Comparison of ENCODE assay signal across 17 cellular contexts in the genomic region with DNA sequence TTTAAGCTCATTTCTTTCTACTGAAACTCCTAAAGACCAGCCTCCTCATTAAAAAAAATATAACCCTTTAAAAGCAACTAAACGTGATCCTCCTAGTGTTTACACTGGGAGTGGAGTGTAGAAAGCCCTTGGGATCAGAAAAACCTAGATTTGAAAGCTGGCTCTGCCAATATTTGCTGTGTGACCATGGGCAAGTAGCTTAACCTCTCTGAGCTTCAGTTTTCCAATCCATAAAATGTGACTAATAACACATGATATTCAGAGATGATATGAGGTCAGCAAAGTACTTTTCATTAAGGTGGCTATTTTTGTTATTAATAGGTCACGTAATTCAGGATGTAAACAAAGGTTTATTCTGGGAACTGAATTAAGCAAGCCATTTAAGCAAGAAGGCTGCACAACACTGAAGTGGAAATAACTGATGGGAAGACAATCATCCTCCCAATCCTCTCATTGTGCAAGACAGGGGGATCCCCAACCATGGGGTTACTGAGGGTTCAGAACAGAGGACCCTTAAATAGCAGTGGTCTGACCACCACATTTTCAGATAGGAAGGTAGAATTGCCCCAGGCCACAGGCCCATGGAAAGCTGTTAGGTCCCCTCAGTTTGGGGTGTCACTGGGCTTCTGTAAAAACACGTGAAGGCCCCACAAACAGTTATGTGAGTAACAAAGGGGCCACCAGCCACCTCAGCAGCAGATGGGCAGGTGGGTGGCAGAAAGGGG. TPM values are rescaled to one million over a fixed set of nuclear protein-coding genes. Genes with fewer than 3 reads are reported as not detected.
DNase-seq lines count a peak whose midpoint lies in the region; ATAC-seq, FAIRE-seq and TF ChIP-seq lines count a peak whose summit lies in the region.
"Had no signal": no experiment of that assay in that cellular context is flagged by ENCODE, and none has a peak within 500 bp of the region (broad histone marks: within the 10 kb centered on the region; RNA-seq: fewer than 3 reads in every experiment).

No MANE protein-coding gene starts in this region.

- H3K4me2 ChIP-seq in A549 (no peak overlapping the region), K562 (ENCODE audit: insufficient read depth, low read length) (no peak overlapping the region), SK-N-SH (no peak overlapping the region)

- no peak overlapping the region for H3K4me3 ChIP-seq in A549
- H3K4me3 ChIP-seq in K562, result no peak overlapping the region
- no peak overlapping the region for H3K4me3 ChIP-seq in gastrocnemius medialis
- H3K4me3 ChIP-seq in SK-N-SH (ENCODE audit: low read depth in 2 of 2, low read length in 1 of 2), result no peak overlapping the region
- no peak overlapping the region for H3K4me3 ChIP-seq in BE2C (ENCODE audit: low read depth, low read length)
- H3K4me3 ChIP-seq: HAP-1 had no signal

- CTCF ChIA-PET in A549 (lab: Yijun Ruan, JAX) (interaction anchor here (0.5 to 1.5 kb wide), 5 partner anchors 16 to 215 kb away, joined by 3 to 5 read pairs (median 3); no protein-coding TSS in a partner anchor), K562 (lab: Yijun Ruan, JAX; ENCODE audit: low intra/inter-chr PET ratio) (no interaction called here), SK-N-SH (lab: Yijun Ruan, JAX) (interaction anchor here (1.0 to 1.2 kb wide), 3 partner anchors 14 to 82 kb away, joined by 3 to 4 read pairs (median 3); no protein-coding TSS in a partner anchor)

- BruUV-seq in K562 (replicated peaks; lab: Mats Ljungman, UMichigan), result no TSS peak

- H3K9me3 ChIP-seq in A549 (peaks cover 2% of the 10 kb centered on the region; the same call in 1 of the 3 replicates), K562 (replicated peaks; ENCODE audit: control insufficient read depth, insufficient read depth, low read depth, low read length) (no peaks in the 10 kb centered on the region), gastrocnemius medialis (no peaks in the 10 kb centered on the region), SK-N-SH (no peaks in the 10 kb centered on the region), BE2C (no peaks in the 10 kb centered on the region)
- H3K9me3 ChIP-seq: HAP-1 had no signal

- H3K36me3 ChIP-seq in K562 (ENCODE audit: control insufficient read depth, insufficient read depth, low read length) (no peaks in the 10 kb centered on the region), gastrocnemius medialis (no peaks in the 10 kb centered on the region), SK-N-SH (replicated peaks in 1 of 2; ENCODE audit: control insufficient read depth in 1 of 2, insufficient read depth in 2 of 2, low read length in 1 of 2) (no peaks in the 10 kb centered on the region), BE2C (no peaks in the 10 kb centered on the region)
- H3K36me3 ChIP-seq: HAP-1 had no signal

- TF ChIP-seq CTCF in A549 (IDR thresholded peaks at IDR 0.05), result no peak
- TF ChIP-seq CTCF in K562 (IDR thresholded peaks at IDR 0.05 in 2 of 3, conservative IDR thresholded peaks at IDR 0.05 in 1 of 3; ENCODE audit: insufficient read depth in 2 of 3, low read depth in 1 of 3, low read length in 3 of 3), result no peak
- no peak for TF ChIP-seq CTCF in gastrocnemius medialis (IDR thresholded peaks at IDR 0.05 in 4 of 5, conservative IDR thresholded peaks at IDR 0.05 in 1 of 5)
- no peak for TF ChIP-seq CTCF in SK-N-SH (IDR thresholded peaks at IDR 0.05)
- no peak for TF ChIP-seq CTCF in BE2C (IDR thresholded peaks at IDR 0.05; ENCODE audit: low read depth, low read length)

- no peaks in the 10 kb centered on the region for H3K9me2 ChIP-seq in SK-N-SH

- no peak overlapping the region for H2AFZ ChIP-seq in K562 (ENCODE audit: low read depth, low read length)
- H2AFZ ChIP-seq in SK-N-SH (ENCODE audit: low read depth), result no peak overlapping the region

- TF ChIP-seq RAD21 in A549 (conservative IDR thresholded peaks at IDR 0.05 in 1 of 2, IDR thresholded peaks at IDR 0.05 in 1 of 2) (no peak), K562 (CRISPR knock-in tag; conservative IDR thresholded peaks at IDR 0.05 in 1 of 2, IDR thresholded peaks at IDR 0.05 in 1 of 2) (no peak), SK-N-SH (IDR thresholded peaks at IDR 0.05; ENCODE audit: low read length) (no peak)

- intact Hi-C loops in K562 (cut with micrococcal nuclease) (loop anchor here (1.0 kb wide), 1 partner anchor 10 kb away; no protein-coding TSS in a partner anchor), gastrocnemius medialis (cut with DNase I; ENCODE audit: low total_unique reads) (loop anchor here (2.0 to 5.0 kb wide), 2 partner anchors 23 to 52 kb away; no protein-coding TSS in a partner anchor)

- in situ Hi-C loops in K562 (cut with MboI) (no loop called here), gastrocnemius medialis (cut with MboI; ENCODE audit: low sequenced_read_pairs in 4 of 4) (no loop called here)

- H3K27me3 ChIP-seq in K562 (ENCODE audit: control insufficient read depth in 2 of 2, insufficient read depth in 2 of 2, low read length in 2 of 2) (peaks cover 0 to 4% of the 10 kb centered on the region in 2 experiments; a peak in 1 of 5 replicates), gastrocnemius medialis (no peaks in the 10 kb centered on the region), SK-N-SH (ENCODE audit: insufficient read depth) (no peaks in the 10 kb centered on the region), BE2C (no peaks in the 10 kb centered on the region)

- H3K9me1 ChIP-seq in K562 (ENCODE audit: control insufficient read depth, insufficient read depth, low read length), result no peaks in the 10 kb centered on the region

- peaks cover 4% of the 10 kb centered on the region for H3F3A ChIP-seq in SK-N-SH (replicated peaks; ENCODE audit: insufficient read depth)

- POLR2A ChIA-PET in A549 (lab: Yijun Ruan, JAX) (no interaction called here), K562 (lab: Yijun Ruan, JAX) (interaction anchor here (0.7 kb wide), 1 partner anchor 8 kb away, joined by 3 read pairs; no protein-coding TSS in a partner anchor), SK-N-SH (lab: Yijun Ruan, JAX) (no interaction called here)

- ATAC-seq in A549, result no peak
- ATAC-seq in HG03565 (IDR thresholded peaks at IDR 0.05; ENCODE audit: unreplicated experiment), result peak; percentile 46
- ATAC-seq in K562, result no peak
- peak; percentile 89 for ATAC-seq in gastrocnemius medialis

- DNase-seq in A549 (ENCODE audit: low read depth in 1 of 2, low spot score in 1 of 2) (no peak), K562 (ENCODE audit: extremely low read depth in 1 of 4, low spot score in 3 of 4) (no peak), gastrocnemius medialis (no peak), SK-N-SH (no peak), BE2C (no peak)
- no peak for DNase-seq in activated CD4-positive, alpha-beta T cell treated with anti-CD3 and anti-CD28 coated beads, Interleukin-2, amount 50 U/mL, for 1 hour
- DNase-seq: 8988T; ACHN; C1 segment of cervical spinal cord; Calu3; CD4-positive, alpha-beta T cell; DMS 273 treated with DMSO at 0.1 percent for 48 hours; GOT3; HFFc6 had no signal

- H3K4me1 ChIP-seq in A549, result no peaks in the 10 kb centered on the region
- H3K4me1 ChIP-seq in K562 (replicated peaks in 1 of 2; ENCODE audit: control insufficient read depth in 2 of 2, insufficient read depth in 2 of 2, low read length in 2 of 2), result peaks cover 5% of the 10 kb centered on the region in 2 experiments; a peak in 2 of 5 replicates
- peaks cover 17 to 20% of the 10 kb centered on the region in 2 donors for H3K4me1 ChIP-seq in gastrocnemius medialis
- H3K4me1 ChIP-seq in SK-N-SH (ENCODE audit: control insufficient read depth in 1 of 2, insufficient read depth in 2 of 2, low read depth in 1 of 2, low read length in 1 of 2), result no peaks in the 10 kb centered on the region
- H3K4me1 ChIP-seq in BE2C, result no peaks in the 10 kb centered on the region
- H3K4me1 ChIP-seq: HAP-1 had no signal

- H3K9ac ChIP-seq in K562 (ENCODE audit: insufficient read depth in 1 of 2, low read depth in 2 of 2, low read length in 2 of 2) (no peak overlapping the region), SK-N-SH (no peak overlapping the region)

- TF ChIP-seq POLR2A in A549 (IDR thresholded peaks at IDR 0.05; ENCODE audit: low read length) (no peak), K562 (conservative IDR thresholded peaks at IDR 0.05) (no peak), gastrocnemius medialis (IDR thresholded peaks at IDR 0.05) (peak in 1 of 2 donors; percentile 30)

- H3K79me2 ChIP-seq in K562 (ENCODE audit: control insufficient read depth, insufficient read depth, low read length) (no peaks in the 10 kb centered on the region), SK-N-SH (ENCODE audit: insufficient read depth) (no peaks in the 10 kb centered on the region)

- WGBS in A549 (ENCODE audit: missing lambda C conversion rate), result 46% methylated on average over 3 of the region's 3 CpGs
- 0% methylated on average over 3 of the region's 3 CpGs for WGBS in K562 (ENCODE audit: insufficient coverage, low coverage, missing lambda C conversion rate)
- 55% methylated on average over 3 of the region's 3 CpGs for WGBS in SK-N-SH (ENCODE audit: low lambda C conversion rate)

- FAIRE-seq in A549 (lab: Jason Lieb, UNC), result no peak
- no peak for FAIRE-seq in K562 (lab: Jason Lieb, UNC)

- TF ChIP-seq EP300 in A549 (IDR thresholded peaks at IDR 0.05) (no peak), K562 (IDR thresholded peaks at IDR 0.05; ENCODE audit: low read length) (no peak), SK-N-SH (IDR thresholded peaks at IDR 0.05; ENCODE audit: borderline replicate concordance in 1 of 2, low read depth in 1 of 2, low read length in 1 of 2) (no peak)

- no peaks in the 10 kb centered on the region for H4K20me1 ChIP-seq in K562 (replicated peaks; ENCODE audit: control insufficient read depth, insufficient read depth, low read length)
- no peaks in the 10 kb centered on the region for H4K20me1 ChIP-seq in SK-N-SH (ENCODE audit: insufficient read depth)

- H3K27ac ChIP-seq in A549 (no peak overlapping the region), K562 (ENCODE audit: extremely low read depth, low read depth, low read length) (no peak overlapping the region), gastrocnemius medialis (peak overlapping the region; percentile 51 to 80 (median 70)), SK-N-SH (ENCODE audit: low read depth in 2 of 2, low read length in 1 of 2) (no peak overlapping the region)
- H3K27ac ChIP-seq: HL-60 had no signal

RNA-seq across cellular contexts. Expression of a gene that starts 49.1 kb away (rescaled TPM):
- polyA plus RNA-seq in A549 (2011; rRNA removed) (14.2 and 16.0 TPM in 2 replicates), A549 (2017; fragmentation: RNase III; extraction: RNeasy Plus Mini Kit Qiagen cat#74134 plus additional on column Dnase treatment) (22.1 to 25.9 TPM (median 24.3 TPM) in 3 replicates), K562 (2011; rRNA removed) (0.33 and 0.42 TPM in 2 replicates), K562 (2014; fragmentation: Illumina TruSeq; extraction: Trizol) (0.70 and 0.75 TPM in 2 replicates), K562 (2014; fragmentation: Nextera tagmentation; extraction: Ambion mirVana) (under 1 TPM in 1 of 2 experiments, not detected in 1; 0.01 TPM), K562 (2014; rRNA removed) (0.85 and 1.1 TPM in 2 replicates), SK-N-SH (2012; rRNA removed) (2.4 and 5.0 TPM in 2 replicates)
- 20.3 and 22.7 TPM in 2 replicates for polyA plus RNA-seq in A549 (2012; cell fraction: cytosol; rRNA removed)
- polyA plus RNA-seq in A549 (2012; cell fraction: nucleus; rRNA removed), result 60.4 and 64.3 TPM in 2 replicates
- 8.3 and 12.0 TPM in 2 replicates for polyA minus RNA-seq in A549 (2011; rRNA and poly(A)+ RNA removed)
- total RNA-seq in K562 (2011; cell fraction: chromatin; rRNA removed; ENCODE audit: low replicate concordance), result 0.77 and 1.5 TPM in 2 replicates
- 1.3 and 1.5 TPM in 2 replicates for total RNA-seq in K562 (2011; cell fraction: nucleolus; rRNA removed)
- 1.0 and 1.2 TPM in 2 replicates for total RNA-seq in K562 (2011; cell fraction: nucleoplasm; rRNA removed)
- total RNA-seq in K562 (2014; rRNA removed) (0.78 and 1.5 TPM in 2 replicates), K562 (2014; rRNA removed; fragmentation: Illumina TruSeq; extraction: Trizol) (0.38 and 0.84 TPM in 2 replicates), K562 (2015; rRNA removed; fragmentation: Illumina TruSeq; extraction: Trizol) (0.68 and 0.76 TPM in 2 replicates), K562 (2021) (0.71 and 1.9 TPM in 2 replicates), gastrocnemius medialis (10 to 100 TPM; 41.0 to 68.5 (median 61.3) TPM)
- 0.22 and 0.52 TPM in 2 replicates for polyA plus RNA-seq in K562 (2011; cell fraction: cytosol; rRNA removed)
- polyA plus RNA-seq in K562 (2011; cell fraction: nucleus; rRNA removed), result 0.67 and 0.71 TPM in 2 replicates
- 0.72 and 0.91 TPM in 2 replicates for polyA plus RNA-seq in K562 (2012)
- polyA minus RNA-seq in K562 (2011; rRNA and poly(A)+ RNA removed), result 0.21 and 0.46 TPM in 2 replicates
- 0.82 TPM in 1 of 2 replicates, not detected in the other for polyA minus RNA-seq in K562 (2011; cell fraction: cytosol; rRNA and poly(A)+ RNA removed)
- polyA minus RNA-seq in K562 (2011; cell fraction: nucleus; rRNA and poly(A)+ RNA removed), result 0.81 and 1.1 TPM in 2 replicates
- polyA plus RNA-seq in SK-N-SH (2012; cell fraction: cytosol; rRNA removed), result 2.5 and 5.2 TPM in 2 replicates
- 9.3 and 11.4 TPM in 2 replicates for polyA plus RNA-seq in SK-N-SH (2012; cell fraction: nucleus; rRNA removed)
- 2.5 TPM for polyA plus RNA-seq in BE2C (2012; ENCODE audit: insufficient read depth, insufficient read length, low read depth)

Comparison
In these comparisons a context has a peak if more than half of its experiments do, and no peak if none do; other contexts are left out.
1. ATAC-seq: peak in HG03565 (single experiment) and gastrocnemius medialis (2 of 2); none in A549 (0 of 2) and K562 (single experiment).
2. H3K27ac ChIP-seq: peak in gastrocnemius medialis (4 of 4); none in A549 (0 of 2), K562 (single experiment) and SK-N-SH (0 of 2).